In genomic region chr13:51704399-51705306, GRCh38 we compare ENCODE assay signal across 11 cellular contexts.
DNase-seq lines count a peak whose midpoint lies in the region; ATAC-seq lines count a peak whose summit lies in the region.
"Had no signal": no experiment of that assay in that cellular context is flagged by ENCODE, and none has a peak within 500 bp of the region (broad histone marks: within the 10 kb centered on the region; RNA-seq: fewer than 3 reads in every experiment).

No MANE protein-coding gene starts in this region.

- ATAC-seq in GM18499 (IDR thresholded peaks at IDR 0.05; ENCODE audit: insufficient read depth, unreplicated experiment) (peak; percentile 60), GM19467 (IDR thresholded peaks at IDR 0.05; ENCODE audit: unreplicated experiment) (peak; percentile 76), HG02981 (IDR thresholded peaks at IDR 0.05; ENCODE audit: unreplicated experiment) (peak; percentile 67)
- ATAC-seq: PC-3 had no signal

- H3K36me3 Mint-ChIP-seq in activated T-helper 2 cell treated with anti-CD3 and anti-CD28 coated beads, Interferon-gamma antibody, Interleukin-2, Interleukin-4, amounts not matched to agents 10 μg/mL and 5 μg/mL and 100 μg/mL, durations not matched to agents 14 hours and 24 hours and 36 hours (ENCODE audit: low read depth): peaks cover 17% of the 10 kb centered on the region

- no peaks in the 10 kb centered on the region for H3K27me3 Mint-ChIP-seq in activated T-helper 2 cell treated with anti-CD3 and anti-CD28 coated beads, Interferon-gamma antibody, Interleukin-2, Interleukin-4, amounts not matched to agents 10 μg/mL and 5 μg/mL and 100 μg/mL, durations not matched to agents 14 hours and 24 hours and 36 hours (ENCODE audit: low read depth)
- H3K27me3 Mint-ChIP-seq: CD4-positive, CD25-positive, alpha-beta regulatory T cell had no signal

- in situ Hi-C loops in ACHN (cut with HindIII; ENCODE audit: low pct_ligation_motif_present, low pct_unique_long_range_greater_than_20kb, low sequenced_read_pairs): no loop called here

- no peak overlapping the region for H3K4me3 Mint-ChIP-seq in activated T-helper 2 cell treated with anti-CD3 and anti-CD28 coated beads, Interferon-gamma antibody, Interleukin-2, Interleukin-4, amounts not matched to agents 10 μg/mL and 5 μg/mL and 100 μg/mL, durations not matched to agents 14 hours and 24 hours and 36 hours (ENCODE audit: low read depth)
- H3K4me3 Mint-ChIP-seq: CD4-positive, CD25-positive, alpha-beta regulatory T cell had no signal

- H3K9me3 Mint-ChIP-seq in activated T-helper 2 cell treated with anti-CD3 and anti-CD28 coated beads, Interferon-gamma antibody, Interleukin-2, Interleukin-4, amounts not matched to agents 10 μg/mL and 5 μg/mL and 100 μg/mL, durations not matched to agents 14 hours and 24 hours and 36 hours: peaks cover 10% of the 10 kb centered on the region

- no peaks in the 10 kb centered on the region for H3K4me1 Mint-ChIP-seq in activated T-helper 2 cell treated with anti-CD3 and anti-CD28 coated beads, Interferon-gamma antibody, Interleukin-2, Interleukin-4, amounts not matched to agents 10 μg/mL and 5 μg/mL and 100 μg/mL, durations not matched to agents 14 hours and 24 hours and 36 hours (ENCODE audit: low read depth)

- peak; percentile 59 for DNase-seq in NOMO-1 treated with DMSO at 0.1 percent for 48 hours (lab: John Stamatoyannopoulos, UW; ENCODE audit: unreplicated experiment)
- DNase-seq in activated T-helper 2 cell treated with anti-CD3 and anti-CD28 coated beads, Interferon-gamma antibody, Interleukin-2, Interleukin-4, amounts not matched to agents 10 μg/mL and 5 μg/mL and 100 μg/mL, durations not matched to agents 14 hours and 24 hours and 36 hours (ENCODE audit: low spot score): no peak
- DNase-seq in NCI-H1436 treated with DMSO at 0.1 percent for 48 hours (lab: John Stamatoyannopoulos, UW): no peak
- no peak for DNase-seq in mesenteric fat pad (ENCODE audit: low spot score)
- DNase-seq in ACHN: no peak
- DNase-seq: CD4-positive, CD25-positive, alpha-beta regulatory T cell; NCI-H1092; PC-3 had no signal

- H3K27ac Mint-ChIP-seq in activated T-helper 2 cell treated with anti-CD3 and anti-CD28 coated beads, Interferon-gamma antibody, Interleukin-2, Interleukin-4, amounts not matched to agents 10 μg/mL and 5 μg/mL and 100 μg/mL, durations not matched to agents 14 hours and 24 hours and 36 hours: no peak overlapping the region

- intact Hi-C loops in activated T-helper 2 cell treated with anti-CD3 and anti-CD28 coated beads, Interferon-gamma antibody, Interleukin-2, Interleukin-4, amounts not matched to agents 10 μg/mL and 5 μg/mL and 100 μg/mL, durations not matched to agents 14 hours and 24 hours and 36 hours (cut with micrococcal nuclease): no loop called here
